11 cellular contexts compared by ENCODE assay signal in genomic region chr7:92955081-92955480, GRCh38.
A peak's percentile ranks its signal among the peaks of the same experiment; 100 is the strongest.
DNase-seq lines count a peak whose midpoint lies in the region; ATAC-seq lines count a peak whose summit lies in the region.
"Had no signal": no experiment of that assay in that cellular context is flagged by ENCODE, and none has a peak within 500 bp of the region (broad histone marks: within the 10 kb centered on the region; RNA-seq: fewer than 3 reads in every experiment).

No MANE protein-coding gene starts in this region.

- peak; percentile 91 for ATAC-seq in activated naive CD8-positive, alpha-beta T cell treated with anti-CD3 and anti-CD28 coated beads, Interleukin-2, amount 50 U/mL, for 24 hours
- ATAC-seq in stimulated activated naive CD8-positive, alpha-beta T cell treated with anti-CD3 and anti-CD28 coated beads, Interleukin-15, amount 100 ng/mL, for 72 hours = peak; percentile 96
- ATAC-seq in HG03442 (IDR thresholded peaks at IDR 0.05; ENCODE audit: unreplicated experiment) (no peak), HG02884 (IDR thresholded peaks at IDR 0.05; ENCODE audit: unreplicated experiment) (no peak)
- ATAC-seq: left lobe of liver, Right ventricle myocardium inferior had no signal

- H3K9me3 Mint-ChIP-seq in activated naive CD8-positive, alpha-beta T cell treated with anti-CD3 and anti-CD28 coated beads, Interleukin-2, amount 50 U/mL, for 24 hours = peaks cover 33% of the 10 kb centered on the region
- peaks cover 36 to 40% of the 10 kb centered on the region in 2 donors for H3K9me3 Mint-ChIP-seq in stimulated activated naive CD8-positive, alpha-beta T cell treated with anti-CD3 and anti-CD28 coated beads, Interleukin-15, amount 100 ng/mL, for 72 hours

- H3K27ac Mint-ChIP-seq in activated naive CD8-positive, alpha-beta T cell treated with anti-CD3 and anti-CD28 coated beads, Interleukin-2, amount 50 U/mL, for 24 hours = peak overlapping the region; percentile 84
- H3K27ac Mint-ChIP-seq in stimulated activated naive CD8-positive, alpha-beta T cell treated with anti-CD3 and anti-CD28 coated beads, Interleukin-15, amount 100 ng/mL, for 72 hours = peak overlapping the region in 1 of 2 donors; percentile 14

- peaks cover 52% of the 10 kb centered on the region for H3K4me1 Mint-ChIP-seq in activated naive CD8-positive, alpha-beta T cell treated with anti-CD3 and anti-CD28 coated beads, Interleukin-2, amount 50 U/mL, for 24 hours
- peaks cover 20% of the 10 kb centered on the region for H3K4me1 Mint-ChIP-seq in stimulated activated naive CD8-positive, alpha-beta T cell treated with anti-CD3 and anti-CD28 coated beads, Interleukin-15, amount 100 ng/mL, for 72 hours

- H3K4me3 Mint-ChIP-seq in activated naive CD8-positive, alpha-beta T cell treated with anti-CD3 and anti-CD28 coated beads, Interleukin-2, amount 50 U/mL, for 24 hours = peak overlapping the region; percentile 7
- H3K4me3 Mint-ChIP-seq in stimulated activated naive CD8-positive, alpha-beta T cell treated with anti-CD3 and anti-CD28 coated beads, Interleukin-15, amount 100 ng/mL, for 72 hours = no peak overlapping the region

- peak; percentile 28 to 37 (median 35) for DNase-seq in stimulated activated CD4-positive, alpha-beta T cell treated with anti-CD3 and anti-CD28 coated beads, Interleukin-12 subunit alpha, Interleukin-12 subunit beta, amount 100 ng/mL, for 48 hours (ENCODE audit: low read depth in 2 of 3, low spot score in 1 of 3)
- no peak for DNase-seq in stimulated activated CD4-positive, alpha-beta T cell treated with anti-CD3 and anti-CD28 coated beads, Interleukin-12 subunit alpha, Interleukin-12 subunit beta, amount 100 ng/mL, for 4 hours
- peak; percentile 95 for DNase-seq in M059J (ENCODE audit: low read depth)
- peak; percentile 58 for DNase-seq in activated naive CD8-positive, alpha-beta T cell treated with anti-CD3 and anti-CD28 coated beads, Interleukin-2, amount 50 U/mL, for 24 hours
- peak; percentile 34 to 79 for DNase-seq in stimulated activated naive CD8-positive, alpha-beta T cell treated with anti-CD3 and anti-CD28 coated beads, Interleukin-15, amount 100 ng/mL, for 72 hours
- DNase-seq: DMS153, NCI-H1694 had no signal

- H3K27me3 Mint-ChIP-seq in activated naive CD8-positive, alpha-beta T cell treated with anti-CD3 and anti-CD28 coated beads, Interleukin-2, amount 50 U/mL, for 24 hours = peaks cover 3% of the 10 kb centered on the region
- peaks cover 28% of the 10 kb centered on the region for H3K27me3 Mint-ChIP-seq in stimulated activated naive CD8-positive, alpha-beta T cell treated with anti-CD3 and anti-CD28 coated beads, Interleukin-15, amount 100 ng/mL, for 72 hours

- peaks cover 36% of the 10 kb centered on the region for H3K36me3 Mint-ChIP-seq in activated naive CD8-positive, alpha-beta T cell treated with anti-CD3 and anti-CD28 coated beads, Interleukin-2, amount 50 U/mL, for 24 hours (ENCODE audit: low read depth)

Comparison
In these comparisons a context has a peak if more than half of its experiments do, and no peak if none do; other contexts are left out.
1. ATAC-seq: peak in activated naive CD8-positive, alpha-beta T cell treated with anti-CD3 and anti-CD28 coated beads, Interleukin-2, amount 50 U/mL, for 24 hours (single experiment) and stimulated activated naive CD8-positive, alpha-beta T cell treated with anti-CD3 and anti-CD28 coated beads, Interleukin-15, amount 100 ng/mL, for 72 hours (single experiment); none in HG03442 (single experiment) and HG02884 (single experiment).